1 cellular context compared by ENCODE assay signal in genomic region chr1:23369335-23370013, GRCh38.
A peak's percentile ranks its signal among the peaks of the same experiment; 100 is the strongest.
TF ChIP-seq lines count a peak whose summit lies in the region.

TSS of gene ZNF436 (minus strand) at chr1:23369836. CDS start at chr1:23368005, 1,831 bp downstream.

TF ChIP-seq in K562, 482 proteins besides CTCF, POLR2A, EP300 and RAD21 (continued from another document and continues in another):
- TF ChIP-seq PBX2 (CRISPR knock-in tag; IDR thresholded peaks at IDR 0.05; ENCODE audit: low read depth) (no peak), PBX2 (tag; conservative IDR thresholded peaks at IDR 0.05; ENCODE audit: low read depth) (peak; percentile 18; the same call in 1 of the 2 replicates), HMGN3 (IDR thresholded peaks at IDR 0.05; ENCODE audit: borderline replicate concordance, extremely low read depth, insufficient read length, low read depth, low read length) (no peak), CC2D1A (IDR thresholded peaks at IDR 0.05) (peak; percentile 66), GATA2 (CRISPR knock-in tag; IDR thresholded peaks at IDR 0.05) (0 out of 2 replicates have a peak, but pooled peaks have one; percentile 8), KDM1A (IDR thresholded peaks at IDR 0.05) (no peak), DDX20 (tag; IDR thresholded peaks at IDR 0.05; ENCODE audit: low read depth) (no peak), GTF2F1 (IDR thresholded peaks at IDR 0.05; ENCODE audit: low read depth, low read length) (no peak), ZNF121 (CRISPR knock-in tag; conservative IDR thresholded peaks at IDR 0.05) (no peak), ARNT (IDR thresholded peaks at IDR 0.05) (0 out of 4 replicates have a peak, but pooled peaks of 1 of the 2 experiments have one; percentile 23), ZBTB5 (IDR thresholded peaks at IDR 0.05) (0 out of 2 replicates have a peak, but pooled peaks have one; percentile 25), ZNF699 (CRISPR knock-in tag; IDR thresholded peaks at IDR 0.05; ENCODE audit: insufficient replicate concordance) (no peak), HMBOX1 (IDR thresholded peaks at IDR 0.05) (no peak), RFX7 (CRISPR knock-in tag; IDR thresholded peaks at IDR 0.05) (no peak), ZNF780A (CRISPR knock-in tag; IDR thresholded peaks at IDR 0.05) (0 out of 2 replicates have a peak, but pooled peaks have one; percentile 46), CREB3 (tag; conservative IDR thresholded peaks at IDR 0.05; ENCODE audit: low read depth) (no peak), ESRRA (IDR thresholded peaks at IDR 0.05; ENCODE audit: borderline replicate concordance, low read depth) (peak; percentile 5; the same call in 1 of the 2 replicates), ZNF175 (CRISPR knock-in tag; IDR thresholded peaks at IDR 0.05; ENCODE audit: low read depth) (no peak), PHTF2 (CRISPR knock-in tag; IDR thresholded peaks at IDR 0.05) (no peak), JUND (IDR thresholded peaks at IDR 0.05; ENCODE audit: borderline replicate concordance, low read depth, low read length) (no peak), JUND (tag; IDR thresholded peaks at IDR 0.05; ENCODE audit: borderline replicate concordance, low read depth, low read length) (no peak; the same call in 2 of the 3 replicates), ZNF134 (CRISPR knock-in tag; conservative IDR thresholded peaks at IDR 0.05) (0 out of 2 replicates have a peak, but pooled peaks have one; percentile 26), ZFP1 (CRISPR knock-in tag; IDR thresholded peaks at IDR 0.05) (no peak), OTX1 (CRISPR knock-in tag; IDR thresholded peaks at IDR 0.05) (0 out of 2 replicates have a peak, but pooled peaks have one; percentile 11), AFF4 (CRISPR knock-in tag; IDR thresholded peaks at IDR 0.05) (0 out of 2 replicates have a peak, but pooled peaks have one; percentile 10), C11orf30 (IDR thresholded peaks at IDR 0.05; ENCODE audit: low read depth) (no peak), CSDE1 (IDR thresholded peaks at IDR 0.05) (no peak), PML (IDR thresholded peaks at IDR 0.05; ENCODE audit: low read length) (peak; percentile 16; the same call in 1 of the 2 replicates), NFIC (IDR thresholded peaks at IDR 0.05) (peak; percentile 95), ZBTB34 (CRISPR knock-in tag; IDR thresholded peaks at IDR 0.05) (no peak), MCM3 (IDR thresholded peaks at IDR 0.05) (no peak), NONO (IDR thresholded peaks at IDR 0.05; ENCODE audit: low read depth in 2 of 2, low read length in 1 of 2) (no peak), ZHX1 (conservative IDR thresholded peaks at IDR 0.05; ENCODE audit: low read length) (no peak), NFATC3 (IDR thresholded peaks at IDR 0.05) (no peak), CEBPG (CRISPR knock-in tag; IDR thresholded peaks at IDR 0.05) (no peak), CEBPG (tag; conservative IDR thresholded peaks at IDR 0.05 in 1 of 2, IDR thresholded peaks at IDR 0.05 in 1 of 2) (no peak), ARID4B (CRISPR knock-in tag; IDR thresholded peaks at IDR 0.05) (peak; percentile 34; the same call in 1 of the 2 replicates), POLR2G (IDR thresholded peaks at IDR 0.05; ENCODE audit: low read depth, low read length) (no peak), ZBTB17 (CRISPR knock-in tag; IDR thresholded peaks at IDR 0.05) (peak; percentile 52)
